19 cellular contexts compared by ENCODE assay signal in genomic region chr5:150120062-150120441, GRCh38. TPM values are rescaled to one million over a fixed set of nuclear protein-coding genes. Genes with fewer than 3 reads are reported as not detected.
"Had no signal": no experiment of that assay in that cellular context is flagged by ENCODE, and none has a peak within 500 bp of the region (broad histone marks: within the 10 kb centered on the region; RNA-seq: fewer than 3 reads in every experiment).

No MANE protein-coding gene starts in this region.

- H3K27me3 Mint-ChIP-seq: activated CD4-positive, alpha-beta T cell treated with anti-CD3 and anti-CD28 coated beads for 36 hours; activated naive CD4-positive, alpha-beta T cell treated with anti-CD3 and anti-CD28 coated beads, Interleukin-2, amount 10 ng/mL, durations not matched to agents 7 days and 5 days; activated T-cell treated with anti-CD3 and anti-CD28 coated beads, Interleukin-2, amount 50 U/mL, for 24 hours; stimulated activated naive CD8-positive, alpha-beta T cell treated with anti-CD3 and anti-CD28 coated beads, Interleukin-15, Interleukin-2, amounts not matched to agents 100 ng/mL and 50 ng/mL, for 24 hours had no signal

- DNase-seq: activated CD4-positive, alpha-beta T cell treated with anti-CD3 and anti-CD28 coated beads, Interleukin-2, amount 50 U/mL, for 48 hours; activated effector memory CD4-positive, alpha-beta T cell treated with Interleukin-2 at 50 U/mL for 16 hours; foreskin fibroblast; midbrain; stimulated activated CD4-positive, alpha-beta T cell treated with anti-CD3 and anti-CD28 coated beads, Interleukin-2, amount 100 ng/mL, for 24 hours; SW 1271; trophoblast cell had no signal

- H3K27ac ChIP-seq: ovary, WERI-Rb-1 had no signal

- H3K27me3 ChIP-seq: ovary had no signal

- H3K27ac Mint-ChIP-seq: activated CD4-positive, alpha-beta T cell treated with anti-CD3 and anti-CD28 coated beads for 36 hours; activated naive CD4-positive, alpha-beta T cell treated with anti-CD3 and anti-CD28 coated beads, Interleukin-2, amount 10 ng/mL, durations not matched to agents 7 days and 5 days; activated T-cell treated with anti-CD3 and anti-CD28 coated beads, Interleukin-2, amount 50 U/mL, for 24 hours; stimulated activated naive CD8-positive, alpha-beta T cell treated with anti-CD3 and anti-CD28 coated beads, Interleukin-15, Interleukin-2, amounts not matched to agents 100 ng/mL and 50 ng/mL, for 24 hours had no signal

- H3K36me3 Mint-ChIP-seq: activated naive CD4-positive, alpha-beta T cell treated with anti-CD3 and anti-CD28 coated beads, Interleukin-2, amount 10 ng/mL, durations not matched to agents 7 days and 5 days had no signal

- H3K36me3 ChIP-seq: WERI-Rb-1 had no signal

- H3K9me3 Mint-ChIP-seq: activated naive CD4-positive, alpha-beta T cell treated with anti-CD3 and anti-CD28 coated beads, Interleukin-2, amount 10 ng/mL, durations not matched to agents 7 days and 5 days; activated T-cell treated with anti-CD3 and anti-CD28 coated beads, Interleukin-2, amount 50 U/mL, for 24 hours; neural crest cell; stimulated activated naive CD8-positive, alpha-beta T cell treated with anti-CD3 and anti-CD28 coated beads, Interleukin-15, Interleukin-2, amounts not matched to agents 100 ng/mL and 50 ng/mL, for 24 hours had no signal

- H3K4me1 Mint-ChIP-seq: activated CD4-positive, alpha-beta T cell treated with anti-CD3 and anti-CD28 coated beads for 36 hours; neural crest cell had no signal

- H3K9me3 ChIP-seq: ovary had no signal

- ATAC-seq: left lobe of liver had no signal

- H3K4me3 Mint-ChIP-seq: activated CD4-positive, alpha-beta T cell treated with anti-CD3 and anti-CD28 coated beads for 36 hours; activated naive CD4-positive, alpha-beta T cell treated with anti-CD3 and anti-CD28 coated beads, Interleukin-2, amount 10 ng/mL, durations not matched to agents 7 days and 5 days; activated T-cell treated with anti-CD3 and anti-CD28 coated beads, Interleukin-2, amount 50 U/mL, for 24 hours; neural crest cell; stimulated activated naive CD8-positive, alpha-beta T cell treated with anti-CD3 and anti-CD28 coated beads, Interleukin-15, Interleukin-2, amounts not matched to agents 100 ng/mL and 50 ng/mL, for 24 hours had no signal

- H3K4me3 ChIP-seq: ovary had no signal

RNA-seq across cellular contexts. Expression of gene CSF1R, which starts 33.7 kb away (rescaled TPM):
- total RNA-seq: dermis microvascular lymphatic vessel endothelial cell, lung microvascular endothelial cell, myocyte, neural crest cell, renal cortical epithelial cell had no signal

RNA-seq across cellular contexts. Expression of gene PDGFRB, which starts 35.6 kb away (rescaled TPM):
- total RNA-seq: activated CD4-positive, alpha-beta T cell treated with anti-CD3 and anti-CD28 coated beads for 36 hours had no signal

RNA-seq across cellular contexts. Expression of gene CDX1, which starts 46.5 kb away (rescaled TPM):
- total RNA-seq: activated CD4-positive, alpha-beta T cell treated with anti-CD3 and anti-CD28 coated beads for 36 hours; dermis microvascular lymphatic vessel endothelial cell; lung microvascular endothelial cell; myocyte; neural crest cell; renal cortical epithelial cell had no signal
